1 cellular context compared by ENCODE assay signal in genomic region chr6:107744927-107745326, GRCh38.
TF ChIP-seq lines count a peak whose summit lies in the region.

No MANE protein-coding gene starts in this region.

TF ChIP-seq in K562, 482 proteins besides CTCF, POLR2A, EP300 and RAD21:
- TF ChIP-seq, protein P1, sequence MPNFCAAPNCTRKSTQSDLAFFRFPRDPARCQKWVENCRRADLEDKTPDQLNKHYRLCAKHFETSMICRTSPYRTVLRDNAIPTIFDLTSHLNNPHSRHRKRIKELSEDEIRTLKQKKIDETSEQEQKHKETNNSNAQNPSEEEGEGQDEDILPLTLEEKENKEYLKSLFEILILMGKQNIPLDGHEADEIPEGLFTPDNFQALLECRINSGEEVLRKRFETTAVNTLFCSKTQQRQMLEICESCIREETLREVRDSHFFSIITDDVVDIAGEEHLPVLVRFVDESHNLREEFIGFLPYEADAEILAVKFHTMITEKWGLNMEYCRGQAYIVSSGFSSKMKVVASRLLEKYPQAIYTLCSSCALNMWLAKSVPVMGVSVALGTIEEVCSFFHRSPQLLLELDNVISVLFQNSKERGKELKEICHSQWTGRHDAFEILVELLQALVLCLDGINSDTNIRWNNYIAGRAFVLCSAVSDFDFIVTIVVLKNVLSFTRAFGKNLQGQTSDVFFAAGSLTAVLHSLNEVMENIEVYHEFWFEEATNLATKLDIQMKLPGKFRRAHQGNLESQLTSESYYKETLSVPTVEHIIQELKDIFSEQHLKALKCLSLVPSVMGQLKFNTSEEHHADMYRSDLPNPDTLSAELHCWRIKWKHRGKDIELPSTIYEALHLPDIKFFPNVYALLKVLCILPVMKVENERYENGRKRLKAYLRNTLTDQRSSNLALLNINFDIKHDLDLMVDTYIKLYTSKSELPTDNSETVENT (CRISPR knock-in tag; IDR thresholded peaks at IDR 0.05) = no peak
- peak; percentile 84 for TF ChIP-seq CBX8 (IDR thresholded peaks at IDR 0.05; ENCODE audit: borderline replicate concordance, extremely low read depth, low read depth, low read length, poor library complexity, severe bottlenecking)
TF ChIP-seq in K562: peak in this region for 1.
